Comparison of ENCODE assay signal across 8 cellular contexts in the genomic region with DNA sequence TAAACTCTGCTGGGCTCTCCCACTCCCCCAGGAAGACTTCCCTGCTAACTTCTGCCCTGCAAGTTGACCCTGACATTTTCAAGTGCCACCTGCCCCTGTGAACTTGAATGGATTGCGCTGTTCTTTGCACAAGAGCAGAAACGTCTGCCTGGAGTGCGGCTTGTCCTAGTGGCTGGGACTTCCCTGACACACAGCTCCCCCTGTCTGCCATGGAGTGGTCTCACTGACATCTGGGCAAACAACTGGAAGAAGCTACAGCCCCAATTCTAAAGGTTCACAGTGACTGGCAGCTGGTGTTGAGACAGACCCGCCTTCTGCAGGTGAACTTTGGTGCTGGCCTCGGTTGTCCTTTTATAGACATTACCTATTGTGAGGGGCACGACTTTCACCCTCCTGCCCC.
DNase-seq lines count a peak whose midpoint lies in the region; ATAC-seq and TF ChIP-seq lines count a peak whose summit lies in the region.
"Not testable (repeated sequence)": the region's sequence is repeated elsewhere in the genome, so short reads cannot be mapped to it uniquely, and the experiment has no call there.

No MANE protein-coding gene starts in this region.

- not testable (repeated sequence) for H3K27me3 Mint-ChIP-seq in T-helper 17 cell

- H3K27me3 ChIP-seq in gastrocnemius medialis = not testable (repeated sequence)

- not testable (repeated sequence) for ATAC-seq in T-helper 17 cell, gastrocnemius medialis

- H3K4me1 Mint-ChIP-seq in T-helper 17 cell = peaks cover 24% of the 10 kb centered on the region

- H3K36me3 ChIP-seq in gastrocnemius medialis = not testable (repeated sequence)

- not testable (repeated sequence) for H3K4me3 ChIP-seq in foreskin fibroblast (ENCODE audit: low read depth in 1 of 2, low read length in 2 of 2); lower leg skin (ENCODE audit: low read depth, poor library complexity, severe bottlenecking); gastrocnemius medialis

- not testable (repeated sequence) for H3K4me1 ChIP-seq in gastrocnemius medialis

- H3K9me3 ChIP-seq in T-helper 17 cell (ENCODE audit: control insufficient read depth, low read length, poor library complexity, severe bottlenecking); gastrocnemius medialis: not testable (repeated sequence)

- not testable (repeated sequence) for H3K4me3 Mint-ChIP-seq in T-helper 17 cell

- TF ChIP-seq CTCF in AG09319 (IDR thresholded peaks at IDR 0.05; ENCODE audit: low read depth, low read length) = peak; percentile 57
- TF ChIP-seq CTCF in GM12873 (IDR thresholded peaks at IDR 0.05; ENCODE audit: insufficient read depth, low read depth, low read length, missing control alignments) = peak; percentile 68
- TF ChIP-seq CTCF in foreskin fibroblast (IDR thresholded peaks at IDR 0.05; ENCODE audit: low read depth, low read length) = peak; percentile 36
- not testable (repeated sequence) for TF ChIP-seq CTCF in lower leg skin (IDR thresholded peaks at IDR 0.05)
- peak in 2 of 5 experiments; percentile 35 to 50 for TF ChIP-seq CTCF in gastrocnemius medialis (IDR thresholded peaks at IDR 0.05 in 4 of 5, conservative IDR thresholded peaks at IDR 0.05 in 1 of 5)

- intact Hi-C loops in lower leg skin (cut with DNase I; ENCODE audit: low total_unique reads); gastrocnemius medialis (cut with DNase I; ENCODE audit: low total_unique reads): not testable (repeated sequence)

- WGBS in lower leg skin, 2 donors = 58 to 59% methylated on average over 6 of the region's 6 CpGs

- not testable (repeated sequence) for H3K36me3 Mint-ChIP-seq in T-helper 17 cell (ENCODE audit: low read depth)

- in situ Hi-C loops in gastrocnemius medialis (cut with MboI; ENCODE audit: low sequenced_read_pairs in 4 of 4) = loop anchor here in 1 of 4 donors (25.0 kb wide), 1 partner anchor 118 kb away; no protein-coding TSS in a partner anchor

- peak overlapping the region; percentile 65 for H3K27ac Mint-ChIP-seq in T-helper 17 cell

- not testable (repeated sequence) for DNase-seq in AG09319 (ENCODE audit: extremely low read depth, low read depth); T-helper 17 cell
- peak; percentile 13 for DNase-seq in NCI-H2107 (lab: John Stamatoyannopoulos, UW)
- peak; percentile 33 for DNase-seq in amniotic epithelial cell (ENCODE audit: low read depth)
- peak; percentile 17 to 60 for DNase-seq in foreskin fibroblast
- peak; percentile 43 to 90 for DNase-seq in lower leg skin (ENCODE audit: low spot score in 2 of 2)
- peak; percentile 8 to 19 for DNase-seq in gastrocnemius medialis

- H3K27ac ChIP-seq in gastrocnemius medialis = not testable (repeated sequence)

- TF ChIP-seq POLR2A in lower leg skin (IDR thresholded peaks at IDR 0.05); gastrocnemius medialis (IDR thresholded peaks at IDR 0.05): not testable (repeated sequence)
